1 cellular context compared by ENCODE assay signal in genomic region chr5:176870110-176870591, GRCh38.
TF ChIP-seq lines count a peak whose summit lies in the region.

No MANE protein-coding gene starts in this region.

TF ChIP-seq in A549, 52 proteins besides CTCF, POLR2A, EP300 and RAD21 (continued from another document):
- TF ChIP-seq HMGXB4 (CRISPR knock-in tag; IDR thresholded peaks at IDR 0.05; ENCODE audit: borderline replicate concordance) (no peak), FOXS1 (CRISPR knock-in tag; IDR thresholded peaks at IDR 0.05) (no peak)
